ENCODE assay signal across 14 cellular contexts in genomic region chr15:39341238-39341637, GRCh38.
DNase-seq lines count a peak whose midpoint lies in the region; ATAC-seq, FAIRE-seq and TF ChIP-seq lines count a peak whose summit lies in the region.
"Had no signal": no experiment of that assay in that cellular context is flagged by ENCODE, and none has a peak within 500 bp of the region (broad histone marks: within the 10 kb centered on the region; RNA-seq: fewer than 3 reads in every experiment).

No MANE protein-coding gene starts in this region.

- H3K27ac ChIP-seq in ectodermal cell (ENCODE audit: insufficient read depth, low read depth, low read length, poor library complexity, severe bottlenecking) (peak overlapping the region; percentile 40), pancreas (no peak overlapping the region)
- H3K27ac ChIP-seq: A549, C4-2B had no signal

- no peak overlapping the region for H3K4me3 ChIP-seq in ectodermal cell (ENCODE audit: insufficient read depth, low read depth, low read length)
- no peak overlapping the region for H3K4me3 ChIP-seq in pancreas
- H3K4me3 ChIP-seq: A549, GM12878 had no signal

- H3K4me1 ChIP-seq in ectodermal cell (ENCODE audit: control insufficient read depth, insufficient read depth, low read length) (peaks cover 6% of the 10 kb centered on the region), pancreas (no peaks in the 10 kb centered on the region)
- H3K4me1 ChIP-seq: A549, BE2C had no signal

- TF ChIP-seq CTCF in pancreas (IDR thresholded peaks at IDR 0.05) = no peak

- no peaks in the 10 kb centered on the region for H3K27me3 ChIP-seq in ectodermal cell (ENCODE audit: control insufficient read depth, insufficient read depth, low read length, poor library complexity, severe bottlenecking)
- H3K27me3 ChIP-seq in pancreas = no peaks in the 10 kb centered on the region
- H3K27me3 ChIP-seq: BE2C had no signal

- 58 to 66% methylated on average over 9 of the region's 9 CpGs for WGBS in ectodermal cell, 2 experiments
- WGBS in pancreas, 2 donors = 79 to 80% methylated on average over 9 of the region's 9 CpGs

- FAIRE-seq in pancreas (lab: Jason Lieb, UNC) = no peak
- FAIRE-seq: A549, GM12878, H1 had no signal

- intact Hi-C loops in posterior vena cava (cut with DNase I) = no loop called here
- intact Hi-C loops in pancreas (cut with DNase I) = no loop called here

- ATAC-seq in GM18502 (IDR thresholded peaks at IDR 0.05; ENCODE audit: poor library complexity, unreplicated experiment) = no peak
- no peak for ATAC-seq in HG03520 (IDR thresholded peaks at IDR 0.05; ENCODE audit: unreplicated experiment)
- ATAC-seq in pancreas = no peak
- ATAC-seq: A549, GM12878, HCT116 had no signal

- H3K36me3 ChIP-seq in ectodermal cell (ENCODE audit: control insufficient read depth, insufficient read depth, low read length) (no peaks in the 10 kb centered on the region), pancreas (no peaks in the 10 kb centered on the region)
- H3K36me3 ChIP-seq: BE2C had no signal

- H3K9me3 ChIP-seq in ectodermal cell (ENCODE audit: control insufficient read depth, low read length) (peaks cover 3% of the 10 kb centered on the region), pancreas (no peaks in the 10 kb centered on the region)
- H3K9me3 ChIP-seq: BE2C had no signal

- DNase-seq in NCI-H82 (lab: John Stamatoyannopoulos, UW) (peak; percentile 49), posterior vena cava (ENCODE audit: low spot score) (peak; percentile 71), pancreas (no peak)
- DNase-seq: BE2C; CD4-positive, alpha-beta memory T cell; DMS79 had no signal

Comparison
In these comparisons a context has a peak if more than half of its experiments do, and no peak if none do; other contexts are left out.
1. DNase-seq: peak in NCI-H82 (single experiment) and posterior vena cava (single experiment); none in pancreas (0 of 6).